ENCODE assay signal across 1 cellular context in the genomic region with DNA sequence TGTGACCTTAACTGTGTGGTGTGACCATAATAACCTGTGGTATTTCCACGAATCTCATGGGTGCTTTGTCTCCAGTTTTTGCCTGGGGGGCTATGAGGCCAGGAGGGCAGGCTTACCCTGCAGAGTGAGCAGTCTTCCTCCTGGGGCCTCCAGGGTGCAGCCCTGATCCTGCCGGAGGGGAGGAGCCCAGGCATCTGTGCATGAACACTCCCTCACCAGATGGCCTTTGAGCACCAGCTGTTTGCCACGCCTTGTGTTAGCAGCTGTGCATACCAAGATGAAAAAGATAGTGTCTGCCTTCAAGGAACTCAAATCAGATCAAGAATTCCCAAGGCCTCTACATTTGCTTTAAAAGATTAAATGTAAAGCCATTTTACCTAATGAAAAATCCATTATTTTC.
TF ChIP-seq lines count a peak whose summit lies in the region.

No MANE protein-coding gene starts in this region.

TF ChIP-seq in GM23338, 12 proteins besides CTCF, POLR2A, EP300 and RAD21 (continued from another document):
- TF ChIP-seq ZNF462 (CRISPR knock-in tag; IDR thresholded peaks at IDR 0.05), result no peak
TF ChIP-seq in GM23338: peak in this region for 0.
